In the genomic region with DNA sequence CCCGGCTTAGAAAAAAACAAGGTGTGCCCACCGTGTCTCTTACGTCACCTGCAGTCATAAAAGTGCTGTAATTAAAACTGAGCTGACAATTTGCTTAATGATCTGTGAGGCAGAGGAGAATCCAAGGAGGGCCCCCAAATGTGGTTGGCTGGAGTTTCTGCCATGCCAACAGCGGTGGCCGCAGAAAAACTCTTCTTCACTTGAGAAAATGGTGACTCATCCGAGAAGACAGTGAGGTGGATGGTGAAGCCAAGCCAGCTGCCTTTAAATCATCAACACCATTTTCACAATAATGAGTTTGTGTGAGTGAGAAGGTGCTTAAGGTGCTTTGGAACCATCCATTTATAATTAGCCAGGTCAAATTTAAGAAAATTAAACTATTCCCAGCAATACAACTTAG, we compare ENCODE assay signal across 27 cellular contexts.
"Had no signal": no experiment of that assay in that cellular context is flagged by ENCODE, and none has a peak within 500 bp of the region (broad histone marks: within the 10 kb centered on the region; RNA-seq: fewer than 3 reads in every experiment).

No MANE protein-coding gene starts in this region.

- FAIRE-seq: bronchial epithelial cell, RCC 7860 had no signal

- H3K27me3 Mint-ChIP-seq: activated CD8-positive, alpha-beta T cell treated with anti-CD3 and anti-CD28 coated beads for 36 hours; activated naive CD8-positive, alpha-beta T cell had no signal

- H3K4me3 ChIP-seq: PC-9 had no signal

- H3K4me1 Mint-ChIP-seq: activated CD4-positive, alpha-beta T cell treated with anti-CD3 and anti-CD28 coated beads, Interleukin-2, amount 10 ng/mL, durations not matched to agents 24 days and 14 days; activated naive CD4-positive, alpha-beta T cell treated with anti-CD3 and anti-CD28 coated beads, Interleukin-2, amount 10 ng/mL, durations not matched to agents 7 days and 5 days; brain had no signal

- DNase-seq: activated CD4-positive, alpha-beta T cell treated with anti-CD3 and anti-CD28 coated beads, Interleukin-2, amount 10 ng/mL, durations not matched to agents 24 days and 14 days; activated CD4-positive, alpha-beta T cell treated with anti-CD3 and anti-CD28 coated beads, Interleukin-2, amount 50 U/mL, for 4 hours; activated CD8-positive, alpha-beta T cell treated with anti-CD3 and anti-CD28 coated beads for 36 hours; activated effector memory CD4-positive, alpha-beta T cell treated with Interleukin-2 at 50 U/mL for 16 hours; activated naive CD4-positive, alpha-beta T cell treated with anti-CD3 and anti-CD28 coated beads, Interleukin-2, amount 10 ng/mL, durations not matched to agents 7 days and 5 days; activated naive CD8-positive, alpha-beta T cell treated with anti-CD3 and anti-CD28 coated beads, Interleukin-2, amount 50 U/mL, for 24 hours; activated T-cell treated with anti-CD3 and anti-CD28 coated beads, Interleukin-2, amount 50 U/mL, for 4 hours; anterior cingulate cortex; caudate nucleus; cerebellar nuclear complex; NCI-H1048; NCI-H1436 treated with DMSO at 0.1 percent for 48 hours; NCI-H1694 treated with DMSO at 0.1 percent for 48 hours; NCI-H2029; NCI-H345; NCI-H524 treated with DMSO at 0.1 percent for 48 hours; NCI-H748 treated with DMSO at 0.1 percent for 48 hours; PC-9; Right ventricle myocardium superior; SW 1271; T1000 had no signal

- H3K4me2 ChIP-seq: KMS-11, PC-9 had no signal

- ATAC-seq: activated CD8-positive, alpha-beta T cell treated with anti-CD3 and anti-CD28 coated beads for 36 hours; activated naive CD8-positive, alpha-beta T cell treated with anti-CD3 and anti-CD28 coated beads, Interleukin-2, amount 50 U/mL, for 24 hours; activated T-cell treated with anti-CD3 and anti-CD28 coated beads, Interleukin-2, amount 50 U/mL, for 4 hours had no signal

- H3K4me3 Mint-ChIP-seq: activated CD4-positive, alpha-beta T cell treated with anti-CD3 and anti-CD28 coated beads, Interleukin-2, amount 10 ng/mL, durations not matched to agents 24 days and 14 days; activated CD8-positive, alpha-beta T cell treated with anti-CD3 and anti-CD28 coated beads for 36 hours; activated naive CD4-positive, alpha-beta T cell treated with anti-CD3 and anti-CD28 coated beads, Interleukin-2, amount 10 ng/mL, durations not matched to agents 7 days and 5 days; activated naive CD8-positive, alpha-beta T cell; activated naive CD8-positive, alpha-beta T cell treated with anti-CD3 and anti-CD28 coated beads, Interleukin-2, amount 50 U/mL, for 24 hours; activated T-cell treated with anti-CD3 and anti-CD28 coated beads, Interleukin-2, amount 50 U/mL, for 4 hours; activated T-helper 1 cell treated with anti-CD3 and anti-CD28 coated beads, Interleukin-12 subunit alpha, Interleukin-12 subunit beta, Interleukin-2, Interleukin-4 antibody, amounts not matched to agents 30 ng/mL and 10 ng/mL and 1 ng/mL, durations not matched to agents 14 hours and 24 hours and 36 hours; brain had no signal

- H3K9ac ChIP-seq: KMS-11 had no signal

- H2AFZ ChIP-seq: PC-9 had no signal

- H3K9me3 Mint-ChIP-seq: activated CD4-positive, alpha-beta T cell treated with anti-CD3 and anti-CD28 coated beads, Interleukin-2, amount 10 ng/mL, durations not matched to agents 24 days and 14 days; activated CD8-positive, alpha-beta T cell treated with anti-CD3 and anti-CD28 coated beads for 36 hours; activated naive CD4-positive, alpha-beta T cell treated with anti-CD3 and anti-CD28 coated beads, Interleukin-2, amount 10 ng/mL, durations not matched to agents 7 days and 5 days; activated naive CD8-positive, alpha-beta T cell treated with anti-CD3 and anti-CD28 coated beads, Interleukin-2, amount 50 U/mL, for 24 hours; activated T-cell treated with anti-CD3 and anti-CD28 coated beads, Interleukin-2, amount 50 U/mL, for 4 hours; activated T-helper 1 cell treated with anti-CD3 and anti-CD28 coated beads, Interleukin-12 subunit alpha, Interleukin-12 subunit beta, Interleukin-2, Interleukin-4 antibody, amounts not matched to agents 30 ng/mL and 10 ng/mL and 1 ng/mL, durations not matched to agents 14 hours and 24 hours and 36 hours had no signal

- H3K36me3 Mint-ChIP-seq: activated naive CD4-positive, alpha-beta T cell treated with anti-CD3 and anti-CD28 coated beads, Interleukin-2, amount 10 ng/mL, durations not matched to agents 7 days and 5 days; activated naive CD8-positive, alpha-beta T cell; brain had no signal

- H3K27ac Mint-ChIP-seq: activated CD4-positive, alpha-beta T cell treated with anti-CD3 and anti-CD28 coated beads, Interleukin-2, amount 10 ng/mL, durations not matched to agents 24 days and 14 days; activated CD8-positive, alpha-beta T cell treated with anti-CD3 and anti-CD28 coated beads for 36 hours; activated naive CD4-positive, alpha-beta T cell treated with anti-CD3 and anti-CD28 coated beads, Interleukin-2, amount 10 ng/mL, durations not matched to agents 7 days and 5 days; activated naive CD8-positive, alpha-beta T cell; activated naive CD8-positive, alpha-beta T cell treated with anti-CD3 and anti-CD28 coated beads, Interleukin-2, amount 50 U/mL, for 24 hours; activated T-helper 1 cell treated with anti-CD3 and anti-CD28 coated beads, Interleukin-12 subunit alpha, Interleukin-12 subunit beta, Interleukin-2, Interleukin-4 antibody, amounts not matched to agents 30 ng/mL and 10 ng/mL and 1 ng/mL, durations not matched to agents 14 hours and 24 hours and 36 hours; brain had no signal

- H3K27ac ChIP-seq: KMS-11, PC-9 had no signal
